24 cellular contexts compared by ENCODE assay signal in genomic region chr12:124418791-124419190, GRCh38.
DNase-seq lines count a peak whose midpoint lies in the region; ATAC-seq and TF ChIP-seq lines count a peak whose summit lies in the region.
"Had no signal": no experiment of that assay in that cellular context is flagged by ENCODE, and none has a peak within 500 bp of the region (broad histone marks: within the 10 kb centered on the region; RNA-seq: fewer than 3 reads in every experiment).

No MANE protein-coding gene starts in this region.

- H3K9ac ChIP-seq in rectal smooth muscle tissue (ENCODE audit: low read length): no peak overlapping the region

- H3K36me3 ChIP-seq in Panc1 (ENCODE audit: control insufficient read depth, insufficient read depth, low read length) (peaks cover 9% of the 10 kb centered on the region; the same call in 1 of the 2 replicates), esophagus squamous epithelium (peaks cover 10 to 78% (median 14%) of the 10 kb centered on the region in 3 donors), rectal smooth muscle tissue (ENCODE audit: control insufficient read depth, insufficient read depth, low read length) (peaks cover 21% of the 10 kb centered on the region)

- no peaks in the 10 kb centered on the region for H3K4me1 Mint-ChIP-seq in activated T-cell treated with anti-CD3 and anti-CD28 coated beads, Interleukin-2, amount 50 U/mL, for 24 hours (ENCODE audit: low read depth)
- H3K4me1 Mint-ChIP-seq: activated CD8-positive, alpha-beta memory T cell treated with anti-CD3 and anti-CD28 coated beads, Interleukin-2, amount 10 ng/mL, durations not matched to agents 7 days and 5 days; neural crest cell; WTC11 had no signal

- H3K27me3 ChIP-seq in AG04450 (ENCODE audit: control insufficient read depth, insufficient read depth, low read length) (no peaks in the 10 kb centered on the region), Panc1 (ENCODE audit: control insufficient read depth, insufficient read depth, low read length) (no peaks in the 10 kb centered on the region), esophagus squamous epithelium (no peaks in the 10 kb centered on the region), rectal smooth muscle tissue (ENCODE audit: control insufficient read depth, insufficient read depth, low read length) (no peaks in the 10 kb centered on the region)

- peaks cover 80% of the 10 kb centered on the region for H3K36me3 Mint-ChIP-seq in activated T-cell treated with anti-CD3 and anti-CD28 coated beads, Interleukin-2, amount 50 U/mL, for 24 hours (ENCODE audit: low read depth)

- in situ Hi-C loops in Panc1 (cut with HindIII; ENCODE audit: low pct_unique_long_range_greater_than_20kb, low sequenced_read_pairs): no loop called here

- H3K9me3 Mint-ChIP-seq in activated T-cell treated with anti-CD3 and anti-CD28 coated beads, Interleukin-2, amount 50 U/mL, for 24 hours: no peaks in the 10 kb centered on the region
- H3K9me3 Mint-ChIP-seq: neural crest cell, WTC11 had no signal

- H3K27ac ChIP-seq in AG04450 (ENCODE audit: low read depth, low read length) (peak overlapping the region; percentile 95), Panc1 (ENCODE audit: low read length) (no peak overlapping the region), esophagus squamous epithelium (peak overlapping the region in 3 of 4 donors; percentile 13 to 95 (median 93)), rectal smooth muscle tissue (ENCODE audit: low read depth, low read length) (peak overlapping the region; percentile 22)
- H3K27ac ChIP-seq: thoracic aorta had no signal

- WGBS in esophagus squamous epithelium, 2 donors: 69 to 86% methylated on average over 7 to 15 of the region's 15 CpGs

- H3K27ac Mint-ChIP-seq in activated T-cell treated with anti-CD3 and anti-CD28 coated beads, Interleukin-2, amount 50 U/mL, for 24 hours: no peak overlapping the region
- H3K27ac Mint-ChIP-seq: activated CD8-positive, alpha-beta memory T cell treated with anti-CD3 and anti-CD28 coated beads, Interleukin-2, amount 10 ng/mL, durations not matched to agents 7 days and 5 days; WTC11 had no signal

- DNase-seq in AG04450 (ENCODE audit: low read depth, low spot score) (no peak), Panc1 (ENCODE audit: low read depth, low spot score) (no peak), esophagus squamous epithelium (lab: John Stamatoyannopoulos, UW) (no peak), NCI-H1930 (lab: John Stamatoyannopoulos, UW) (no peak)
- no peak for DNase-seq in activated T-cell treated with anti-CD3 and anti-CD28 coated beads, Interleukin-2, amount 50 U/mL, for 24 hours
- DNase-seq: ACHN; activated CD8-positive, alpha-beta memory T cell treated with anti-CD3 and anti-CD28 coated beads, Interleukin-2, amount 10 ng/mL, durations not matched to agents 7 days and 5 days; activated naive CD4-positive, alpha-beta T cell treated with Interleukin-2 at 50 U/mL for 16 hours; central memory CD4-positive, alpha-beta T cell; kidney; lower lobe of right lung; NCI-H1048; NCI-H524 treated with DMSO at 0.1 percent for 48 hours; stimulated activated CD4-positive, alpha-beta T cell treated with anti-CD3 and anti-CD28 coated beads, Interleukin-15, amount 100 ng/mL, for 24 hours; stimulated activated naive CD8-positive, alpha-beta T cell treated with anti-CD3 and anti-CD28 coated beads, Interleukin-15, Interleukin-2, amounts not matched to agents 100 U/mL and 50 U/mL, for 24 hours; SW 1271; T-helper 9 cell had no signal

- CTCF ChIA-PET in AG04450 (lab: Charles Lee): interaction anchor here (1.2 to 2.5 kb wide), 3 partner anchors 16 to 38 kb away, joined by 3 to 10 read pairs (median 6); no protein-coding TSS in a partner anchor
- CTCF ChIA-PET in Panc1 (lab: Charles Lee): no interaction called here

- intact Hi-C loops in Panc1 (cut with micrococcal nuclease; ENCODE audit: unreplicated experiment): no loop called here
- intact Hi-C loops in esophagus squamous epithelium (cut with DNase I): no loop called here

- TF ChIP-seq POLR2A in esophagus squamous epithelium (IDR thresholded peaks at IDR 0.05): no peak

- POLR2A ChIA-PET in AG04450 (lab: Yijun Ruan, JAX): interaction anchor here (0.8 to 2.1 kb wide), 2 partner anchors 28 to 30 kb away, joined by 4 to 8 read pairs; no protein-coding TSS in a partner anchor
- POLR2A ChIA-PET in Panc1 (lab: Charles Lee): no interaction called here

- TF ChIP-seq CTCF in AG04450 (IDR thresholded peaks at IDR 0.05; ENCODE audit: low read depth, low read length) (no peak), Panc1 (IDR thresholded peaks at IDR 0.05) (no peak), esophagus squamous epithelium (IDR thresholded peaks at IDR 0.05) (no peak)

- H3K9me3 ChIP-seq in AG04450 (ENCODE audit: control insufficient read depth, insufficient read depth, low read length) (peaks cover 15% of the 10 kb centered on the region), Panc1 (ENCODE audit: control insufficient read depth, insufficient read depth, low read depth, low read length) (no peaks in the 10 kb centered on the region), esophagus squamous epithelium (no peaks in the 10 kb centered on the region)
- H3K9me3 ChIP-seq: HAP-1, lower lobe of right lung, thoracic aorta had no signal

- no peaks in the 10 kb centered on the region for H3K27me3 Mint-ChIP-seq in activated T-cell treated with anti-CD3 and anti-CD28 coated beads, Interleukin-2, amount 50 U/mL, for 24 hours
- H3K27me3 Mint-ChIP-seq: activated CD8-positive, alpha-beta memory T cell treated with anti-CD3 and anti-CD28 coated beads, Interleukin-2, amount 10 ng/mL, durations not matched to agents 7 days and 5 days had no signal

- BruUV-seq in Panc1 (replicated peaks; lab: Mats Ljungman, UMichigan): TSS peak; percentile 30

- H3K4me3 Mint-ChIP-seq in activated T-cell treated with anti-CD3 and anti-CD28 coated beads, Interleukin-2, amount 50 U/mL, for 24 hours: no peak overlapping the region
- H3K4me3 Mint-ChIP-seq: activated CD8-positive, alpha-beta memory T cell treated with anti-CD3 and anti-CD28 coated beads, Interleukin-2, amount 10 ng/mL, durations not matched to agents 7 days and 5 days; neural crest cell; WTC11 had no signal

- H3K4me3 ChIP-seq in AG04450 (ENCODE audit: low read depth, low read length): no peak overlapping the region
- no peak overlapping the region for H3K4me3 ChIP-seq in Panc1 (ENCODE audit: low read depth in 2 of 2, low read length in 2 of 2)
- no peak overlapping the region for H3K4me3 ChIP-seq in esophagus squamous epithelium
- no peak overlapping the region for H3K4me3 ChIP-seq in rectal smooth muscle tissue (ENCODE audit: low read length)
- H3K4me3 ChIP-seq: HAP-1, lower lobe of right lung, thoracic aorta had no signal

- ATAC-seq in Panc1: no peak
- ATAC-seq in HG03135 (IDR thresholded peaks at IDR 0.05; ENCODE audit: unreplicated experiment): no peak
- ATAC-seq: activated CD8-positive, alpha-beta memory T cell treated with anti-CD3 and anti-CD28 coated beads, Interleukin-2, amount 10 ng/mL, durations not matched to agents 7 days and 5 days; lower lobe of right lung; sciatic nerve; stimulated activated naive CD8-positive, alpha-beta T cell treated with anti-CD3 and anti-CD28 coated beads, Interleukin-15, Interleukin-2, amounts not matched to agents 100 U/mL and 50 U/mL, for 24 hours; WTC11 had no signal

- H3K4me1 ChIP-seq in Panc1 (ENCODE audit: control insufficient read depth, insufficient read depth, low read length) (peaks cover 10% of the 10 kb centered on the region), esophagus squamous epithelium (peaks cover 17 to 38% (median 25%) of the 10 kb centered on the region in 3 donors), rectal smooth muscle tissue (ENCODE audit: control insufficient read depth, insufficient read depth, low read length) (peaks cover 34% of the 10 kb centered on the region)
- H3K4me1 ChIP-seq: HAP-1 had no signal
